8 cellular contexts compared by ENCODE assay signal in genomic region chr1:159854693-159855192, GRCh38. TPM values are rescaled to one million over a fixed set of nuclear protein-coding genes. Genes with fewer than 3 reads are reported as not detected.
DNase-seq lines count a peak whose midpoint lies in the region; ATAC-seq and TF ChIP-seq lines count a peak whose summit lies in the region.

No MANE protein-coding gene starts in this region.

- H3K23ac ChIP-seq in trophoblast cell (ENCODE audit: low read length), result no peak overlapping the region

- H3K9ac ChIP-seq in trophoblast cell (ENCODE audit: low read length), result no peak overlapping the region

- H3K4me1 Mint-ChIP-seq in Caco-2 (ENCODE audit: low read depth, unreplicated experiment), result peaks cover 7% of the 10 kb centered on the region

- DNase-seq in Caco-2 (peak in 1 of 2 experiments; percentile 63), KG1 (lab: John Stamatoyannopoulos, UW) (peak; percentile 10), T-helper 1 cell (peak; percentile 26 to 84 (median 45)), adrenal gland (peak; percentile 83 to 93 (median 89)), heart left ventricle (peak; percentile 90 to 95 (median 92)), trophoblast cell (peak; percentile 52 to 64), thyroid gland (peak; percentile 92 to 93)

- peak overlapping the region; percentile 68 for H3K4me3 Mint-ChIP-seq in Caco-2 (ENCODE audit: unreplicated experiment)

- H2BK12ac ChIP-seq in trophoblast cell (ENCODE audit: low read length), result no peak overlapping the region

- no peak overlapping the region for H2BK120ac ChIP-seq in trophoblast cell (ENCODE audit: insufficient read depth, low read length, poor library complexity)

- peak overlapping the region; percentile 49 for H3K4me3 ChIP-seq in Caco-2 (ENCODE audit: low read depth, low read length)
- H3K4me3 ChIP-seq in adrenal gland, result peak overlapping the region in 3 of 4 donors; percentile 55 to 71 (median 63)
- peak overlapping the region; percentile 68 to 96 (median 78) for H3K4me3 ChIP-seq in heart left ventricle
- H3K4me3 ChIP-seq in trophoblast cell (ENCODE audit: low read depth, low read length), result peak overlapping the region; percentile 67
- H3K4me3 ChIP-seq in thyroid gland (replicated peaks in 1 of 3), result peak overlapping the region; percentile 21 to 51 (median 48)

- no peak overlapping the region for H4K8ac ChIP-seq in trophoblast cell (ENCODE audit: low read depth, low read length)

- H3K4me1 ChIP-seq in Caco-2, result no peaks in the 10 kb centered on the region
- peaks cover 6 to 19% of the 10 kb centered on the region in 2 donors for H3K4me1 ChIP-seq in adrenal gland (replicated peaks in 1 of 2)
- peaks cover 0 to 24% (median 11%) of the 10 kb centered on the region in 12 donors for H3K4me1 ChIP-seq in heart left ventricle
- peaks cover 8 to 9% of the 10 kb centered on the region in 2 experiments for H3K4me1 ChIP-seq in trophoblast cell (ENCODE audit: control insufficient read depth in 1 of 2, insufficient read depth in 2 of 2, low read length in 2 of 2)
- peaks cover 9 to 13% of the 10 kb centered on the region in 2 donors for H3K4me1 ChIP-seq in thyroid gland

- no peak overlapping the region for H4K12ac ChIP-seq in trophoblast cell (ENCODE audit: low read depth, low read length)

- H3K27ac Mint-ChIP-seq in Caco-2 (ENCODE audit: unreplicated experiment), result no peak overlapping the region

- ATAC-seq in GM21526 (IDR thresholded peaks at IDR 0.05; ENCODE audit: low FRiP score, unreplicated experiment), result peak; percentile 68
- peak; percentile 82 to 98 (median 94) for ATAC-seq in heart left ventricle

- peak overlapping the region; percentile 83 for H3K4me2 ChIP-seq in trophoblast cell (ENCODE audit: low read length)

- no peaks in the 10 kb centered on the region for H3K79me1 ChIP-seq in trophoblast cell (ENCODE audit: low read length)

- H3K9me3 Mint-ChIP-seq in Caco-2 (ENCODE audit: unreplicated experiment), result no peaks in the 10 kb centered on the region

- H3K18ac ChIP-seq in trophoblast cell (ENCODE audit: low read length), result no peak overlapping the region

- H3K9me3 ChIP-seq in Caco-2, result no peaks in the 10 kb centered on the region
- no peaks in the 10 kb centered on the region for H3K9me3 ChIP-seq in adrenal gland (replicated peaks in 1 of 3)
- H3K9me3 ChIP-seq in heart left ventricle, result no peaks in the 10 kb centered on the region
- peaks cover 5% of the 10 kb centered on the region for H3K9me3 ChIP-seq in trophoblast cell (ENCODE audit: insufficient read depth, low read depth, low read length)
- no peaks in the 10 kb centered on the region for H3K9me3 ChIP-seq in thyroid gland

- H3K27me3 Mint-ChIP-seq in Caco-2 (ENCODE audit: insufficient read depth, unreplicated experiment), result peaks cover 5% of the 10 kb centered on the region

- peak overlapping the region; percentile 85 to 97 (median 94) for H3K27ac ChIP-seq in adrenal gland
- peak overlapping the region; percentile 90 to 99 (median 98) for H3K27ac ChIP-seq in heart left ventricle
- H3K27ac ChIP-seq in trophoblast cell (ENCODE audit: low read depth, low read length), result no peak overlapping the region
- H3K27ac ChIP-seq in thyroid gland, result peak overlapping the region; percentile 91 to 98 (median 93)

- H2AFZ ChIP-seq in trophoblast cell (ENCODE audit: insufficient read depth, low read length, poor library complexity), result peak overlapping the region; percentile 27

- H2AK5ac ChIP-seq in trophoblast cell (ENCODE audit: low read length), result no peak overlapping the region

- H3K79me2 ChIP-seq in trophoblast cell (ENCODE audit: control insufficient read depth, insufficient read depth, low read length, poor library complexity), result no peaks in the 10 kb centered on the region

- H3K4ac ChIP-seq in trophoblast cell (ENCODE audit: low read depth, low read length), result no peak overlapping the region

- CTCF ChIA-PET in Caco-2 (lab: Charles Lee), result interaction anchor here (0.7 kb wide), 1 partner anchor 96 kb away, joined by 3 read pairs; no protein-coding TSS in a partner anchor

- TF ChIP-seq POLR2A in adrenal gland (IDR thresholded peaks at IDR 0.05), result peak; percentile 91 to 94
- TF ChIP-seq POLR2A in heart left ventricle (IDR thresholded peaks at IDR 0.05), result peak in 1 of 2 donors; percentile 87
- TF ChIP-seq POLR2A in thyroid gland (IDR thresholded peaks at IDR 0.05), result peak in 1 of 2 donors; percentile 95

- no peak overlapping the region for H4K91ac ChIP-seq in trophoblast cell (ENCODE audit: low read depth, low read length)

- TF ChIP-seq CTCF in Caco-2 (IDR thresholded peaks at IDR 0.05; ENCODE audit: insufficient read depth in 1 of 2, low read depth in 1 of 2, low read length in 1 of 2, severe bottlenecking in 1 of 2, unreplicated experiment in 1 of 2), result no peak
- TF ChIP-seq CTCF in adrenal gland (IDR thresholded peaks at IDR 0.05), result peak in 2 of 6 experiments; percentile 30 to 43
- peak in 4 of 12 donors; percentile 13 to 36 (median 30) for TF ChIP-seq CTCF in heart left ventricle (IDR thresholded peaks at IDR 0.05)
- peak in 2 of 6 experiments; percentile 11 to 17 for TF ChIP-seq CTCF in thyroid gland (IDR thresholded peaks at IDR 0.05)

- H2BK5ac ChIP-seq in trophoblast cell (ENCODE audit: low read depth, low read length, poor library complexity), result no peak overlapping the region

- H3K36me3 ChIP-seq in Caco-2 (ENCODE audit: control insufficient read depth, insufficient read depth, low read length), result no peaks in the 10 kb centered on the region
- no peaks in the 10 kb centered on the region for H3K36me3 ChIP-seq in adrenal gland (replicated peaks in 1 of 2)
- no peaks in the 10 kb centered on the region for H3K36me3 ChIP-seq in heart left ventricle
- no peaks in the 10 kb centered on the region for H3K36me3 ChIP-seq in trophoblast cell (ENCODE audit: control insufficient read depth in 1 of 2, insufficient read depth in 2 of 2, low read length in 2 of 2)
- no peaks in the 10 kb centered on the region for H3K36me3 ChIP-seq in thyroid gland

- intact Hi-C loops in Caco-2 (cut with micrococcal nuclease; ENCODE audit: unreplicated experiment), result loop anchor here (1.0 to 5.0 kb wide), 2 partner anchors 8 to 53 kb away; no protein-coding TSS in a partner anchor
- intact Hi-C loops in adrenal gland (cut with DNase I), result no loop called here
- intact Hi-C loops in heart left ventricle (cut with DNase I), result loop anchor here in 8 of 10 donors (2.0 to 10.0 kb wide), 8 partner anchors 33 to 74 kb away; partner anchors contain the start of genes TAGLN2 (in 6 of the 8), DUSP23 (in 1 of the 8) and FCRL6 (in 1 of the 8)
- intact Hi-C loops in thyroid gland (cut with DNase I), result no loop called here

- BruUV-seq in Caco-2 (replicated peaks; lab: Mats Ljungman, UMichigan), result no TSS peak

- H3K36me3 Mint-ChIP-seq in Caco-2 (ENCODE audit: insufficient read depth, unreplicated experiment), result no peaks in the 10 kb centered on the region

- POLR2A ChIA-PET in Caco-2 (lab: Charles Lee), result no interaction called here

- 0 to 1% (median 0%) methylated on average over 2 to 59 of the region's 59 CpGs for WGBS in adrenal gland, 4 donors
- 0 to 5% (median 1%) methylated on average over 14 to 59 of the region's 59 CpGs for WGBS in heart left ventricle, 4 donors
- no CpG with 5 or more reads among the region's 59 CpGs for WGBS in trophoblast cell (ENCODE audit: extremely low coverage, insufficient coverage, insufficient read length)
- WGBS in thyroid gland, 2 donors, result 1 to 3% methylated on average over 6 to 43 of the region's 59 CpGs

- H3K14ac ChIP-seq in trophoblast cell (ENCODE audit: low read length), result no peak overlapping the region

- H3K27me3 ChIP-seq in Caco-2 (replicated peaks; ENCODE audit: control insufficient read depth, insufficient read depth, low read length) (no peaks in the 10 kb centered on the region; the same call in 1 of the 2 replicates), adrenal gland (no peaks in the 10 kb centered on the region), heart left ventricle (no peaks in the 10 kb centered on the region), trophoblast cell (ENCODE audit: insufficient read depth, low read length) (peaks cover 20% of the 10 kb centered on the region), thyroid gland (no peaks in the 10 kb centered on the region)

RNA-seq across cellular contexts. Expression of gene VSIG8, which starts 7.7 kb away (rescaled TPM):
- total RNA-seq in Caco-2 (2022) (not detected in 2 replicates), adrenal gland (under 1 TPM in 1 of 8 donors, not detected in 7; 0.14 TPM), heart left ventricle (not detected), thyroid gland (under 1 TPM in 1 of 4 donors, not detected in 3; 0.11 TPM)
- polyA plus RNA-seq in adrenal gland (under 1 TPM in 2 of 3 donors, not detected in 1; 0.20 to 0.80 TPM), heart left ventricle (under 1 TPM in 1 of 2 donors, not detected in 1; 0.27 TPM)
- 0.03 TPM in 2 replicates for polyA plus RNA-seq in trophoblast cell (2013)

RNA-seq across cellular contexts. Expression of gene SLAMF8, which starts 28.1 kb away (rescaled TPM):
- total RNA-seq in Caco-2 (2022), result not detected in 2 replicates
- 10 to 100 TPM in 4 of 8 donors, 1 to 10 TPM in 3, under 1 TPM in 1; 0.91 to 20.4 (median 12.8) TPM for total RNA-seq in adrenal gland
- polyA plus RNA-seq in adrenal gland, result 10 to 100 TPM in 1 of 3 donors, 1 to 10 TPM in 2; 6.4 to 24.2 (median 6.5) TPM
- total RNA-seq in heart left ventricle, result 10 to 100 TPM in 1 of 9 donors, 1 to 10 TPM in 7, under 1 TPM in 1; 0.79 to 44.9 (median 1.8) TPM
- 1 to 10 TPM in 1 of 2 donors, under 1 TPM in 1; 0.50 to 1.5 TPM for polyA plus RNA-seq in heart left ventricle
- polyA plus RNA-seq in trophoblast cell (2013), result 0.42 and 0.51 TPM in 2 replicates
- 1 to 10 TPM; 1.6 to 6.3 (median 2.1) TPM for total RNA-seq in thyroid gland

RNA-seq across cellular contexts. Expression of gene CFAP45, which starts 45.2 kb away (rescaled TPM):
- 1.1 and 1.5 TPM in 2 replicates for total RNA-seq in Caco-2 (2022)
- under 1 TPM in 2 of 8 donors, not detected in 6; 0.14 to 0.81 TPM for total RNA-seq in adrenal gland
- polyA plus RNA-seq in adrenal gland, result under 1 TPM; 0.30 to 0.42 (median 0.40) TPM
- 1 to 10 TPM in 1 of 9 donors, under 1 TPM in 6, not detected in 2; 0.31 to 1.8 (median 0.62) TPM for total RNA-seq in heart left ventricle
- 1 to 10 TPM in 1 of 2 donors, under 1 TPM in 1; 0.29 to 1.3 TPM for polyA plus RNA-seq in heart left ventricle
- polyA plus RNA-seq in trophoblast cell (2013), result 2.0 and 2.1 TPM in 2 replicates
- total RNA-seq in thyroid gland, result under 1 TPM in 2 of 4 donors, not detected in 2; 0.56 to 0.94 TPM

RNA-seq across cellular contexts. Expression of gene FCRL6, which starts 52.6 kb away (rescaled TPM):
- not detected in 2 replicates for total RNA-seq in Caco-2 (2022)
- total RNA-seq in adrenal gland, result 1 to 10 TPM in 3 of 8 donors, under 1 TPM in 2, not detected in 3; 0.28 to 2.2 (median 1.1) TPM
- under 1 TPM; 0.24 to 0.37 (median 0.26) TPM for polyA plus RNA-seq in adrenal gland
- 1 to 10 TPM in 2 of 9 donors, under 1 TPM in 1, not detected in 6; 0.21 to 2.0 (median 1.9) TPM for total RNA-seq in heart left ventricle
- not detected for polyA plus RNA-seq in heart left ventricle
- not detected in 2 replicates for polyA plus RNA-seq in trophoblast cell (2013)
- total RNA-seq in thyroid gland, result 1 to 10 TPM in 1 of 4 donors, under 1 TPM in 1, not detected in 2; 0.71 to 1.1 TPM

Comparison
In these comparisons a context has a peak if more than half of its experiments do, and no peak if none do; other contexts are left out.
1. intact Hi-C loops: an anchor here in Caco-2 (1.0 to 5.0 kb wide) and heart left ventricle (2.0 to 10.0 kb wide); none called in adrenal gland and thyroid gland.